12 cellular contexts compared by ENCODE assay signal in genomic region chr13:110023729-110024645, GRCh38.
DNase-seq lines count a peak whose midpoint lies in the region; ATAC-seq and TF ChIP-seq lines count a peak whose summit lies in the region.
"Had no signal": no experiment of that assay in that cellular context is flagged by ENCODE, and none has a peak within 500 bp of the region (broad histone marks: within the 10 kb centered on the region; RNA-seq: fewer than 3 reads in every experiment).

No MANE protein-coding gene starts in this region.

- no peaks in the 10 kb centered on the region for H3K27me3 Mint-ChIP-seq in activated naive CD4-positive, alpha-beta T cell treated with anti-CD3 and anti-CD28 coated beads, Interleukin-2, amount 10 ng/mL, durations not matched to agents 7 days and 5 days

- no peak overlapping the region for H3K4me3 Mint-ChIP-seq in activated naive CD4-positive, alpha-beta T cell treated with anti-CD3 and anti-CD28 coated beads, Interleukin-2, amount 10 ng/mL, durations not matched to agents 7 days and 5 days
- H3K4me3 Mint-ChIP-seq: activated CD8-positive, alpha-beta T cell treated with anti-CD3 and anti-CD28 coated beads for 36 hours; immature natural killer cell had no signal

- peak; percentile 47 for DNase-seq in NCI-H1105 treated with DMSO at 0.1 percent for 48 hours (lab: John Stamatoyannopoulos, UW)
- DNase-seq in WERI-Rb-1 = peak; percentile 88
- DNase-seq in left cardiac atrium = peak; percentile 47
- DNase-seq in stomach = peak; percentile 37
- DNase-seq in activated CD4-positive, CD25-positive, alpha-beta regulatory T cell treated with anti-CD3 and anti-CD28 coated beads, Interleukin-2, amount 50 U/mL, for 72 hours = no peak
- no peak for DNase-seq in activated naive CD4-positive, alpha-beta T cell treated with anti-CD3 and anti-CD28 coated beads, Interleukin-2, amount 10 ng/mL, durations not matched to agents 7 days and 5 days
- DNase-seq: activated CD8-positive, alpha-beta T cell treated with anti-CD3 and anti-CD28 coated beads for 36 hours; cortex of kidney; immature natural killer cell; right lobe of liver; stimulated activated naive CD4-positive, alpha-beta T cell treated with Interleukin-2 at 50 U/mL for 16 hours had no signal

- intact Hi-C loops in left cardiac atrium (cut with DNase I) (no loop called here), stomach (cut with DNase I; ENCODE audit: low total_unique reads) (no loop called here)

- CTCF ChIA-PET in activated naive CD4-positive, alpha-beta T cell treated with anti-CD3 and anti-CD28 coated beads, Interleukin-2, amount 10 ng/mL, durations not matched to agents 7 days and 5 days (lab: Charles Lee) = no interaction called here

- H3K27ac Mint-ChIP-seq in activated naive CD4-positive, alpha-beta T cell treated with anti-CD3 and anti-CD28 coated beads, Interleukin-2, amount 10 ng/mL, durations not matched to agents 7 days and 5 days = no peak overlapping the region
- H3K27ac Mint-ChIP-seq: activated CD8-positive, alpha-beta T cell treated with anti-CD3 and anti-CD28 coated beads for 36 hours; immature natural killer cell had no signal

- no peaks in the 10 kb centered on the region for H3K36me3 Mint-ChIP-seq in activated naive CD4-positive, alpha-beta T cell treated with anti-CD3 and anti-CD28 coated beads, Interleukin-2, amount 10 ng/mL, durations not matched to agents 7 days and 5 days
- H3K36me3 Mint-ChIP-seq: immature natural killer cell had no signal

- no peaks in the 10 kb centered on the region for H3K4me1 Mint-ChIP-seq in activated naive CD4-positive, alpha-beta T cell treated with anti-CD3 and anti-CD28 coated beads, Interleukin-2, amount 10 ng/mL, durations not matched to agents 7 days and 5 days
- H3K4me1 Mint-ChIP-seq: immature natural killer cell had no signal

- H3K9me3 ChIP-seq in WERI-Rb-1 (ENCODE audit: severe bottlenecking) (no peaks in the 10 kb centered on the region), stomach (no peaks in the 10 kb centered on the region)
- H3K9me3 ChIP-seq: right lobe of liver had no signal

- ATAC-seq in left cardiac atrium = peak; percentile 92 to 96
- no peak for ATAC-seq in GM19467 (IDR thresholded peaks at IDR 0.05; ENCODE audit: unreplicated experiment)
- ATAC-seq: activated CD8-positive, alpha-beta T cell treated with anti-CD3 and anti-CD28 coated beads for 36 hours had no signal

- H3K9me3 Mint-ChIP-seq in activated naive CD4-positive, alpha-beta T cell treated with anti-CD3 and anti-CD28 coated beads, Interleukin-2, amount 10 ng/mL, durations not matched to agents 7 days and 5 days = no peaks in the 10 kb centered on the region
- H3K9me3 Mint-ChIP-seq: activated CD8-positive, alpha-beta T cell treated with anti-CD3 and anti-CD28 coated beads for 36 hours had no signal

- H3K36me3 ChIP-seq in WERI-Rb-1 (no peaks in the 10 kb centered on the region), stomach (no peaks in the 10 kb centered on the region)
- H3K36me3 ChIP-seq: right lobe of liver had no signal

- no peak for TF ChIP-seq POLR2A in stomach (IDR thresholded peaks at IDR 0.05)

- peak overlapping the region; percentile 68 for H3K27ac ChIP-seq in WERI-Rb-1
- H3K27ac ChIP-seq in stomach = peak overlapping the region in 4 of 5 donors; percentile 42 to 83 (median 54)
- H3K27ac ChIP-seq: right lobe of liver had no signal

- peaks cover 0 to 17% (median 11%) of the 10 kb centered on the region in 4 donors for H3K4me1 ChIP-seq in stomach
- H3K4me1 ChIP-seq: right lobe of liver had no signal

- WGBS in stomach, 5 donors = 33 to 49% (median 38%) methylated on average over 14 of the region's 14 CpGs

- H3K27me3 ChIP-seq in WERI-Rb-1 (ENCODE audit: insufficient read depth, low read depth, severe bottlenecking) (no peaks in the 10 kb centered on the region), stomach (no peaks in the 10 kb centered on the region)
- H3K27me3 ChIP-seq: right lobe of liver had no signal

- TF ChIP-seq CTCF in WERI-Rb-1 (IDR thresholded peaks at IDR 0.05; ENCODE audit: low read depth, low read length) (no peak), stomach (IDR thresholded peaks at IDR 0.05) (no peak)

- H3K4me3 ChIP-seq in WERI-Rb-1 (ENCODE audit: low read depth, low read length) (no peak overlapping the region), stomach (no peak overlapping the region)
- H3K4me3 ChIP-seq: right lobe of liver had no signal

- peak; percentile 46 for TF ChIP-seq EP300 in stomach (IDR thresholded peaks at IDR 0.05)

Comparison
In these comparisons a context has a peak if more than half of its experiments do, and no peak if none do; other contexts are left out.
1. DNase-seq: peak in NCI-H1105 treated with DMSO at 0.1 percent for 48 hours (single experiment), WERI-Rb-1 (single experiment), left cardiac atrium (single experiment) and stomach (single experiment); none in activated CD4-positive, CD25-positive, alpha-beta regulatory T cell treated with anti-CD3 and anti-CD28 coated beads, Interleukin-2, amount 50 U/mL, for 72 hours (single experiment) and activated naive CD4-positive, alpha-beta T cell treated with anti-CD3 and anti-CD28 coated beads, Interleukin-2, amount 10 ng/mL, durations not matched to agents 7 days and 5 days (single experiment).